In the genomic region with DNA sequence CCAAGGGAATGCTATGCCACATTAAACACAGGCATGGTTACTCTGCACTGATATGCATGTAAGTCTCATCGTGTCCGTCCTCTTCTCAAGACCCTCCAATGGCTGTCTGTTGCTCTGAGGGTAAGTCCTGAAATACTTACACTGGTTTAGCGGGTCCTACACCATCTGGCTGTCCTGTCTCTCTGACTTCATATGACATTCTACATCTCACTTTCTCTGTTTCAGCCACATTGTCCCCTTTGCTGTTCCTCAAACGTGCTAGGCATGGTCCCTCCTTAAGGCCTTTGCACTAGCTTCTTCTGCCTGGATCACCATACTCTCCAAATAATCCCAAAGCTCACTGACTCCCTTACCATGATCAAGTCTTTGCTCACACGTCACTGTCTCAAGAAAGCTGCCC, we compare ENCODE assay signal across 25 cellular contexts.
"Had no signal": no experiment of that assay in that cellular context is flagged by ENCODE, and none has a peak within 500 bp of the region (broad histone marks: within the 10 kb centered on the region; RNA-seq: fewer than 3 reads in every experiment).

No MANE protein-coding gene starts in this region.

- H3K4me1 ChIP-seq: colonic mucosa, prostate gland, testis had no signal

- H3K9ac ChIP-seq: parathyroid adenoma had no signal

- H3K9me3 Mint-ChIP-seq: endodermal cell; stimulated activated naive B cell treated with anti-CD40 and anti-IgM and Interleukin-4, amounts not matched to agents 10 μg/mL and 1 μg/mL and 100 μg/mL, for 72 hours; stimulated activated naive CD8-positive, alpha-beta T cell treated with anti-CD3 and anti-CD28 coated beads, Interleukin-15, amount 100 ng/mL, for 72 hours had no signal

- H3K27me3 ChIP-seq: colonic mucosa, foreskin keratinocyte, testis had no signal

- FAIRE-seq: endothelial cell of umbilical vein, keratinocyte had no signal

- H3K36me3 ChIP-seq: colonic mucosa, prostate gland, spleen, tibial nerve had no signal

- H3K4me3 ChIP-seq: colonic mucosa, lung, prostate gland, spleen, testis, tibial nerve had no signal

- H2AFZ ChIP-seq: parathyroid adenoma had no signal

- ATAC-seq: foreskin keratinocyte; left cardiac atrium; left ventricle myocardium superior; naive thymus-derived CD4-positive, alpha-beta T cell; sciatic nerve; stimulated activated naive B cell treated with anti-CD40 and anti-IgM and Interleukin-4, amounts not matched to agents 10 μg/mL and 1 μg/mL and 100 μg/mL, for 72 hours; stimulated activated naive CD8-positive, alpha-beta T cell treated with anti-CD3 and anti-CD28 coated beads, Interleukin-15, amount 100 ng/mL, for 72 hours had no signal

- H3K9me3 ChIP-seq: colonic mucosa, prostate gland, spleen, testis, tibial nerve had no signal

- H3K27ac Mint-ChIP-seq: endodermal cell; immature natural killer cell; naive thymus-derived CD4-positive, alpha-beta T cell; stimulated activated naive B cell treated with anti-CD40 and anti-IgM and Interleukin-4, amounts not matched to agents 10 μg/mL and 1 μg/mL and 100 μg/mL, for 72 hours; stimulated activated naive CD8-positive, alpha-beta T cell treated with anti-CD3 and anti-CD28 coated beads, Interleukin-15, amount 100 ng/mL, for 72 hours had no signal

- H3K4me3 Mint-ChIP-seq: endodermal cell; immature natural killer cell; naive thymus-derived CD4-positive, alpha-beta T cell; stimulated activated naive B cell treated with anti-CD40 and anti-IgM and Interleukin-4, amounts not matched to agents 10 μg/mL and 1 μg/mL and 100 μg/mL, for 72 hours; stimulated activated naive CD8-positive, alpha-beta T cell treated with anti-CD3 and anti-CD28 coated beads, Interleukin-15, amount 100 ng/mL, for 72 hours had no signal

- H3K27ac ChIP-seq: colonic mucosa, foreskin keratinocyte, parathyroid adenoma, prostate gland, spleen, testis, tibial nerve had no signal

- H3K36me3 Mint-ChIP-seq: immature natural killer cell; naive thymus-derived CD4-positive, alpha-beta T cell; stimulated activated naive B cell treated with anti-CD40 and anti-IgM and Interleukin-4, amounts not matched to agents 10 μg/mL and 1 μg/mL and 100 μg/mL, for 72 hours had no signal

- DNase-seq: colonic mucosa; dermis blood vessel endothelial cell; effector CD4-positive, alpha-beta T cell; endodermal cell; erythroblast; foreskin keratinocyte; immature natural killer cell; left cardiac atrium; left ventricle myocardium superior; mesendoderm; naive thymus-derived CD4-positive, alpha-beta T cell; retina; spleen; stimulated activated CD4-positive, alpha-beta T cell treated with anti-CD3 and anti-CD28 coated beads, Interleukin-2, amount 100 ng/mL, for 24 hours; stimulated activated CD4-positive, alpha-beta T cell treated with anti-CD3 and anti-CD28 coated beads, Interleukin-4, amount 100 ng/mL, for 4 hours; stimulated activated naive B cell treated with anti-CD40 and anti-IgM and Interleukin-4, amounts not matched to agents 10 μg/mL and 1 μg/mL and 100 μg/mL, for 72 hours; stimulated activated naive CD8-positive, alpha-beta T cell treated with anti-CD3 and anti-CD28 coated beads, Interleukin-15, amount 100 ng/mL, for 72 hours; testis had no signal
